In the genomic region with DNA sequence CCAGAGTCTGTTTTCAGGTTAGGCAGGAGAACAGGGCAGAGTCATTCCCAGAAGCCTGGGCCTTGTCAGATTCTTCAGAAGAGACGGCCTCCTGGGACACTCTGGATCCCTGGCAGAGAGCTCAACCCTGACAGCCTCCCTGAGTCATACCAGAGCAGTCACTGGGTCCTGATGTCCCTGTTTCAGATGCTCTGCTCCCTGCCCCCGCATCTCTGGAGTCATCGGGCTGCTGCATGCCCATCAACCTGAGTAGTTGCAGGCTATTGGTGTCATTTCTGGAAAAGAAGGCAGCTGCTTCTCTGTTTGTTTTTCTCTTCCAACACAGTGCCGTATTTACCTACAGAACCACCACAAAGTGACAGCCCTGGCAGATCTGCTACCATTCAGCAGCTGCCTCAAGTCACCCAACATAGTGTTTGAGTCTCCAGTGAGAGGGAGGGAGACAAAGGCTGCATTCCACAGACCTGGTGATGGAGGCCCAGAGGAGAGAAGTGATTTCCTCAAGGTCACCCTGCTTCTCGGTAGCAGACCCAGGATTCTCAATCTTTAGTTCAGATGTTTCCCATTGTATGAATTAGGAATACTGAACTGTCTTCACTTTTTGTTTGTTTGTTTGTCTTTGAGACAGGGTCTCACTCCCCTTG, we compare ENCODE assay signal across 8 cellular contexts.
DNase-seq lines count a peak whose midpoint lies in the region; ATAC-seq lines count a peak whose summit lies in the region.

No MANE protein-coding gene starts in this region.

- H3K4me2 ChIP-seq in mesendoderm (ENCODE audit: low read length) = no peak overlapping the region

- no peaks in the 10 kb centered on the region for H3K4me1 ChIP-seq in SJCRH30
- peaks cover 4% of the 10 kb centered on the region for H3K4me1 ChIP-seq in mesendoderm (ENCODE audit: control insufficient read depth, low read depth, low read length)

- no peaks in the 10 kb centered on the region for H3K9me3 ChIP-seq in SJCRH30 (replicated peaks)

- no peaks in the 10 kb centered on the region; the same call in 1 of the 2 replicates for H3K27me3 ChIP-seq in SJCRH30
- no peaks in the 10 kb centered on the region for H3K27me3 ChIP-seq in mesendoderm (ENCODE audit: insufficient read depth, low read length, poor library complexity)

- H2BK15ac ChIP-seq in mesendoderm (replicated peaks; ENCODE audit: low read depth) = no peak overlapping the region

- peak overlapping the region; percentile 76 for H3K56ac ChIP-seq in mesendoderm (ENCODE audit: low read length)

- H2AK5ac ChIP-seq in mesendoderm (ENCODE audit: low read length) = peak overlapping the region; percentile 89

- no peak overlapping the region for H3K4ac ChIP-seq in mesendoderm (ENCODE audit: low read depth, low read length)

- no peak overlapping the region for H3K23ac ChIP-seq in mesendoderm (ENCODE audit: low read length)

- WGBS in mesendoderm (ENCODE audit: extremely low coverage, insufficient coverage, low lambda C conversion rate) = no CpG with 5 or more reads among the region's 5 CpGs

- peak; percentile 18 to 19 for DNase-seq in SJCRH30
- peak; percentile 83 for DNase-seq in mesendoderm
- DNase-seq in NCI-H446 treated with DMSO at 0.1 percent for 48 hours (lab: John Stamatoyannopoulos, UW) = no peak
- no peak for DNase-seq in 8988T
- no peak for DNase-seq in NCI-H524 (lab: John Stamatoyannopoulos, UW)
- DNase-seq in GOT3 (lab: John Stamatoyannopoulos, UW) = no peak

- no peaks in the 10 kb centered on the region for H3K36me3 ChIP-seq in SJCRH30
- H3K36me3 ChIP-seq in mesendoderm (ENCODE audit: control insufficient read depth, insufficient read depth, low read length) = no peaks in the 10 kb centered on the region

- H2BK5ac ChIP-seq in mesendoderm (ENCODE audit: low read length) = peak overlapping the region; percentile 25

- ATAC-seq in GM19035 (IDR thresholded peaks at IDR 0.05; ENCODE audit: unreplicated experiment) (peak; percentile 44), HG03342 (IDR thresholded peaks at IDR 0.05; ENCODE audit: unreplicated experiment) (peak; percentile 62)

- H3K27ac ChIP-seq in SJCRH30 (no peak overlapping the region), mesendoderm (ENCODE audit: low read depth, low read length) (peak overlapping the region; percentile 11)

- no peak overlapping the region for H3K4me3 ChIP-seq in SJCRH30
- H3K4me3 ChIP-seq in mesendoderm (ENCODE audit: low read length) = no peak overlapping the region

- no peak overlapping the region for H2BK120ac ChIP-seq in mesendoderm (ENCODE audit: low read depth, low read length)

- H3K79me2 ChIP-seq in mesendoderm (ENCODE audit: control insufficient read depth, insufficient read depth, low read length) = no peaks in the 10 kb centered on the region

- no peak overlapping the region for H3K18ac ChIP-seq in mesendoderm (ENCODE audit: low read length)

- H3K9ac ChIP-seq in mesendoderm (ENCODE audit: low read length) = peak overlapping the region; percentile 31

- H4K5ac ChIP-seq in mesendoderm (ENCODE audit: low read length) = no peak overlapping the region

- H4K8ac ChIP-seq in mesendoderm (ENCODE audit: low read depth, low read length) = no peak overlapping the region

- H3K79me1 ChIP-seq in mesendoderm (ENCODE audit: low read length) = no peaks in the 10 kb centered on the region

Comparison
In these comparisons a context has a peak if more than half of its experiments do, and no peak if none do; other contexts are left out.
1. DNase-seq: peak in SJCRH30 (2 of 2) and mesendoderm (single experiment); none in NCI-H446 treated with DMSO at 0.1 percent for 48 hours (single experiment), 8988T (single experiment), NCI-H524 (0 of 2) and GOT3 (single experiment).